Comparison of ENCODE assay signal across 10 cellular contexts in genomic region chr9:108850293-108850897, GRCh38. TPM values are rescaled to one million over a fixed set of nuclear protein-coding genes. Genes with fewer than 3 reads are reported as not detected.
DNase-seq lines count a peak whose midpoint lies in the region; ATAC-seq and TF ChIP-seq lines count a peak whose summit lies in the region.
"Had no signal": no experiment of that assay in that cellular context is flagged by ENCODE, and none has a peak within 500 bp of the region (broad histone marks: within the 10 kb centered on the region; RNA-seq: fewer than 3 reads in every experiment).

No MANE protein-coding gene starts in this region.

- no peaks in the 10 kb centered on the region for H3K36me3 ChIP-seq in mammary epithelial cell (ENCODE audit: insufficient read depth, low read length)

- intact Hi-C loops in mammary epithelial cell (cut with micrococcal nuclease) = loop anchor here (1.0 to 10.0 kb wide), 8 partner anchors 19 to 551 kb away; partner anchors contain the start of genes ABITRAM, ELP1 and TMEM245

- H2AFZ ChIP-seq in mammary epithelial cell (ENCODE audit: low read depth, low read length) = no peak overlapping the region

- DNase-seq in DMS153 (lab: John Stamatoyannopoulos, UW) (peak; percentile 15), DMS153 treated with DMSO at 0.1 percent for 48 hours (lab: John Stamatoyannopoulos, UW; ENCODE audit: unreplicated experiment) (no peak), mammary epithelial cell (peak; percentile 37), midbrain (lab: John Stamatoyannopoulos, UW) (peak; percentile 10), LoVo (ENCODE audit: low spot score) (no peak)
- DNase-seq: activated T-cell treated with anti-CD3 and anti-CD28 coated beads, Interleukin-2, amount 50 U/mL, for 24 hours; NCI-H2029 treated with DMSO at 0.1 percent for 48 hours had no signal

- H3K9ac ChIP-seq in mammary epithelial cell (ENCODE audit: insufficient read depth, low read length) = no peak overlapping the region

- H3K4me3 ChIP-seq in mammary epithelial cell (replicated peaks in 1 of 3; ENCODE audit: insufficient read depth in 1 of 3, low read depth in 2 of 3, low read length in 3 of 3) = no peak overlapping the region

- WGBS in mammary epithelial cell (ENCODE audit: low coverage, missing lambda C conversion rate) = 100% methylated on average over 3 of the region's 3 CpGs

- TF ChIP-seq CTCF in LNCAP (IDR thresholded peaks at IDR 0.05) (peak; percentile 60), mammary epithelial cell (conservative IDR thresholded peaks at IDR 0.05 in 1 of 2, IDR thresholded peaks at IDR 0.05 in 1 of 2; ENCODE audit: extremely low read depth in 1 of 2, insufficient read depth in 1 of 2, low read depth in 1 of 2, low read length in 2 of 2) (peak; percentile 54 to 76)

- dilution Hi-C loops in mammary epithelial cell (cut with HindIII; ENCODE audit: low sequenced_read_pairs) = no loop called here

- BruUV-seq in mammary epithelial cell (replicated peaks; lab: Mats Ljungman, UMichigan) = no TSS peak

- no peaks in the 10 kb centered on the region for H3K27me3 ChIP-seq in mammary epithelial cell (ENCODE audit: insufficient read depth, low read length)

- CTCF ChIA-PET in mammary epithelial cell (lab: Charles Lee; ENCODE audit: low non-redundant PET) = no interaction called here

- no peak for ATAC-seq in HG03442 (IDR thresholded peaks at IDR 0.05; ENCODE audit: unreplicated experiment)
- ATAC-seq in HG03354 (IDR thresholded peaks at IDR 0.05; ENCODE audit: poor library complexity, severe bottlenecking, unreplicated experiment) = no peak

- in situ Hi-C loops in mammary epithelial cell (cut with MboI; ENCODE audit: low sequenced_read_pairs in 2 of 2) = no loop called here

- H3K79me2 ChIP-seq in mammary epithelial cell (ENCODE audit: insufficient read depth, low read length) = no peaks in the 10 kb centered on the region

- H3K9me3 ChIP-seq in mammary epithelial cell (replicated peaks; ENCODE audit: insufficient read depth, low read length) = no peaks in the 10 kb centered on the region

- no peak overlapping the region for H3K27ac ChIP-seq in mammary epithelial cell (ENCODE audit: insufficient read depth, low read depth, low read length)

- H3K4me1 ChIP-seq in mammary epithelial cell (ENCODE audit: insufficient read depth, low read length) = peaks cover 2% of the 10 kb centered on the region

- no peak overlapping the region for H3K4me2 ChIP-seq in mammary epithelial cell (ENCODE audit: insufficient read depth, low read depth, low read length)

- no peaks in the 10 kb centered on the region for H4K20me1 ChIP-seq in mammary epithelial cell (ENCODE audit: insufficient read depth, low read length)

RNA-seq across cellular contexts. Expression of gene ACTL7B, which starts 5.4 kb away (rescaled TPM):
- total RNA-seq in mammary epithelial cell = not detected
- not detected for polyA plus RNA-seq in mammary epithelial cell
- not detected for polyA minus RNA-seq in mammary epithelial cell

RNA-seq across cellular contexts. Expression of gene ACTL7A, which starts 11.7 kb away (rescaled TPM):
- total RNA-seq in mammary epithelial cell = not detected
- polyA plus RNA-seq in mammary epithelial cell = not detected
- not detected for polyA minus RNA-seq in mammary epithelial cell

Comparison
In these comparisons a context has a peak if more than half of its experiments do, and no peak if none do; other contexts are left out.
1. DNase-seq: peak in DMS153 (single experiment), mammary epithelial cell (single experiment) and midbrain (single experiment); none in DMS153 treated with DMSO at 0.1 percent for 48 hours (single experiment) and LoVo (single experiment).